Comparison of ENCODE assay signal across 8 cellular contexts in genomic region chr12:112121780-112122565, GRCh38. TPM values are rescaled to one million over a fixed set of nuclear protein-coding genes. Genes with fewer than 3 reads are reported as not detected.
DNase-seq lines count a peak whose midpoint lies in the region; ATAC-seq and TF ChIP-seq lines count a peak whose summit lies in the region.

No MANE protein-coding gene starts in this region.

- TF ChIP-seq EP300 in ovary (IDR thresholded peaks at IDR 0.05), result no peak

- no peaks in the 10 kb centered on the region for H3K27me3 ChIP-seq in foreskin keratinocyte
- no peaks in the 10 kb centered on the region for H3K27me3 ChIP-seq in ovary
- H3K27me3 ChIP-seq in WERI-Rb-1 (ENCODE audit: insufficient read depth, low read depth, severe bottlenecking), result no peaks in the 10 kb centered on the region

- no peak overlapping the region for H3K4me3 ChIP-seq in ovary
- H3K4me3 ChIP-seq in WERI-Rb-1 (ENCODE audit: low read depth, low read length), result no peak overlapping the region

- DNase-seq in DMS 273 treated with DMSO at 0.1 percent for 48 hours (lab: John Stamatoyannopoulos, UW) (peak; percentile 78), RWPE1 (ENCODE audit: low spot score) (peak; percentile 59), foreskin keratinocyte (peak; percentile 54 to 77), ovary (peak; percentile 67 to 84 (median 79)), NCI-H510A (lab: John Stamatoyannopoulos, UW) (no peak), WERI-Rb-1 (no peak), RKO (ENCODE audit: low spot score) (no peak)
- DNase-seq in effector CD8-positive, alpha-beta T cell (lab: John Stamatoyannopoulos, UW), result no peak

- H3K36me3 ChIP-seq in ovary (no peaks in the 10 kb centered on the region), WERI-Rb-1 (no peaks in the 10 kb centered on the region)

- H3K4me1 ChIP-seq in foreskin keratinocyte, result peaks cover 29% of the 10 kb centered on the region
- peaks cover 13% of the 10 kb centered on the region for H3K4me1 ChIP-seq in ovary (ENCODE audit: insufficient read depth)

- intact Hi-C loops in ovary (cut with DNase I), result loop anchor here in 1 of 4 donors (10.0 kb wide), 1 partner anchor 107 kb away; the partner anchor contains the start of genes ERP29 and TMEM116

- CTCF ChIA-PET in RWPE1 (lab: Yijun Ruan, JAX), result interaction anchor here (0.9 kb wide), 1 partner anchor 24 kb away, joined by 3 read pairs; no protein-coding TSS in a partner anchor

- H3K27ac ChIP-seq in RWPE1, result peak overlapping the region; percentile 85
- no peak overlapping the region for H3K27ac ChIP-seq in foreskin keratinocyte
- peak overlapping the region in 1 of 2 donors; percentile 42 for H3K27ac ChIP-seq in ovary
- H3K27ac ChIP-seq in WERI-Rb-1, result no peak overlapping the region

- no peak for TF ChIP-seq POLR2A in ovary (IDR thresholded peaks at IDR 0.05)

- no peaks in the 10 kb centered on the region for H3K9me3 ChIP-seq in ovary
- no peaks in the 10 kb centered on the region for H3K9me3 ChIP-seq in WERI-Rb-1 (ENCODE audit: severe bottlenecking)

- POLR2A ChIA-PET in RWPE1 (lab: Yijun Ruan, JAX; ENCODE audit: low non-redundant PET), result interaction anchor here (0.7 kb wide), 1 partner anchor 13 kb away, joined by 6 read pairs; the partner anchor contains the start of gene NAA25

- TF ChIP-seq CTCF in RWPE1 (conservative IDR thresholded peaks at IDR 0.05; ENCODE audit: low read depth), result no peak
- TF ChIP-seq CTCF in foreskin keratinocyte (conservative IDR thresholded peaks at IDR 0.05), result no peak
- no peak for TF ChIP-seq CTCF in ovary (IDR thresholded peaks at IDR 0.05)
- no peak for TF ChIP-seq CTCF in WERI-Rb-1 (IDR thresholded peaks at IDR 0.05; ENCODE audit: low read depth, low read length)

- WGBS in ovary, 3 donors, result 15 to 18% (median 16%) methylated on average over 11 of the region's 11 CpGs

- peak; percentile 45 for ATAC-seq in foreskin keratinocyte

RNA-seq across cellular contexts. Expression of gene TRAFD1, which starts 3.4 kb away (rescaled TPM):
- total RNA-seq in foreskin keratinocyte (19.0 TPM in 2 replicates), ovary (10 to 100 TPM; 13.9 to 27.4 (median 25.5) TPM)
- polyA plus RNA-seq in foreskin keratinocyte (14.0 and 16.0 TPM in 2 replicates), ovary (10 to 100 TPM; 21.2 to 49.6 TPM)

RNA-seq across cellular contexts. Expression of gene NAA25, which starts 13.4 kb away (rescaled TPM):
- 26.7 and 27.9 TPM in 2 replicates for total RNA-seq in foreskin keratinocyte
- 4.1 and 4.9 TPM in 2 replicates for polyA plus RNA-seq in foreskin keratinocyte
- 10 to 100 TPM; 20.9 to 36.9 (median 26.1) TPM for total RNA-seq in ovary
- 10 to 100 TPM in 1 of 2 donors, 1 to 10 TPM in 1; 5.7 to 12.3 TPM for polyA plus RNA-seq in ovary

Comparison
In these comparisons a context has a peak if more than half of its experiments do, and no peak if none do; other contexts are left out.
1. DNase-seq: peak in DMS 273 treated with DMSO at 0.1 percent for 48 hours (single experiment), RWPE1 (single experiment), foreskin keratinocyte (2 of 2) and ovary (5 of 5); none in NCI-H510A (single experiment), effector CD8-positive, alpha-beta T cell (single experiment), WERI-Rb-1 (single experiment) and RKO (single experiment).